8 cellular contexts compared by ENCODE assay signal in genomic region chr18:57630002-57630758, GRCh38. TPM values are rescaled to one million over a fixed set of nuclear protein-coding genes. Genes with fewer than 3 reads are reported as not detected.
DNase-seq lines count a peak whose midpoint lies in the region; ATAC-seq and TF ChIP-seq lines count a peak whose summit lies in the region.

No MANE protein-coding gene starts in this region.

- no peaks in the 10 kb centered on the region for H3K23me2 ChIP-seq in H9 (ENCODE audit: insufficient read length, low read depth, low read length, poor library complexity, severe bottlenecking)

- H2BK120ac ChIP-seq in H9 (ENCODE audit: low read depth, low read length, poor library complexity, severe bottlenecking): no peak overlapping the region

- peak overlapping the region; percentile 85 for H3K4me3 ChIP-seq in Loucy (ENCODE audit: low read length, poor library complexity, severe bottlenecking)
- peak overlapping the region; percentile 53 for H3K4me3 ChIP-seq in RWPE2 (ENCODE audit: severe bottlenecking)

- DNase-seq in G401 (ENCODE audit: low spot score) (peak; percentile 95), H9 (peak; percentile 95), RWPE2 (ENCODE audit: low spot score) (peak; percentile 90), fibroblast of the conjunctiva (ENCODE audit: low read depth) (peak; percentile 91), nephron progenitor cell (peak; percentile 84)
- peak; percentile 98 for DNase-seq in activated effector memory CD4-positive, alpha-beta T cell treated with anti-CD3 and anti-CD28 coated beads, Interleukin-2, amount 50 U/mL, for 16 hours

- no peak overlapping the region for H3K14ac ChIP-seq in H9 (ENCODE audit: insufficient read depth, low read length)

- H3K4me1 ChIP-seq in H9 (ENCODE audit: insufficient read depth, low read length): no peaks in the 10 kb centered on the region; the same call in 1 of the 2 replicates
- peaks cover 17% of the 10 kb centered on the region for H3K4me1 ChIP-seq in Loucy (ENCODE audit: insufficient read depth, low read length, poor library complexity, severe bottlenecking)
- no peaks in the 10 kb centered on the region for H3K4me1 ChIP-seq in RWPE2 (ENCODE audit: insufficient read depth, poor library complexity, severe bottlenecking)

- H3K4me2 ChIP-seq in H9 (ENCODE audit: insufficient read depth, insufficient read length, low read length) (peak overlapping the region; percentile 30), Loucy (ENCODE audit: low read depth, low read length, poor library complexity, severe bottlenecking) (peak overlapping the region; percentile 82)

- H3T11ph ChIP-seq in H9 (ENCODE audit: low read length): no peak overlapping the region

- peak; percentile 94 for ATAC-seq in RWPE2 (ENCODE audit: low read depth)

- H4K5ac ChIP-seq in H9 (ENCODE audit: insufficient read length, low read depth, low read length): no peak overlapping the region

- no peaks in the 10 kb centered on the region for H4K20me1 ChIP-seq in H9 (ENCODE audit: control insufficient read depth, insufficient read depth, insufficient read length)
- no peaks in the 10 kb centered on the region for H4K20me1 ChIP-seq in Loucy (ENCODE audit: insufficient read depth, low read length, poor library complexity, severe bottlenecking)

- H3K27me3 ChIP-seq in H9 (ENCODE audit: insufficient read depth, low read length) (no peaks in the 10 kb centered on the region), Loucy (ENCODE audit: insufficient read depth, low read length, poor library complexity, severe bottlenecking) (no peaks in the 10 kb centered on the region), RWPE2 (ENCODE audit: insufficient read depth, poor library complexity, severe bottlenecking) (no peaks in the 10 kb centered on the region)

- H3K4ac ChIP-seq in H9 (ENCODE audit: low read depth, low read length): no peak overlapping the region

- no peaks in the 10 kb centered on the region for H3K9me2 ChIP-seq in Loucy (replicated peaks; ENCODE audit: low read depth, low read length)

- H2AK5ac ChIP-seq in H9 (ENCODE audit: insufficient read length, low read length): no peak overlapping the region

- H2AFZ ChIP-seq in H9 (ENCODE audit: low read length) (no peak overlapping the region), Loucy (ENCODE audit: low read length) (peak overlapping the region; percentile 95)

- no peaks in the 10 kb centered on the region for H3K36me3 ChIP-seq in Loucy (ENCODE audit: insufficient read depth, low read length)
- H3K36me3 ChIP-seq in RWPE2 (ENCODE audit: low read depth): no peaks in the 10 kb centered on the region

- H3K9ac ChIP-seq in H9 (ENCODE audit: extremely low read depth, insufficient read length, low read length): peak overlapping the region; percentile 27
- H3K9ac ChIP-seq in Loucy (ENCODE audit: low read depth, low read length, poor library complexity, severe bottlenecking): peak overlapping the region; percentile 71

- H2BK5ac ChIP-seq in H9 (ENCODE audit: insufficient read length, low read length): no peak overlapping the region

- no peaks in the 10 kb centered on the region for H3K27me3 Mint-ChIP-seq in H9 (ENCODE audit: low read depth)
- no peaks in the 10 kb centered on the region for H3K27me3 Mint-ChIP-seq in nephron progenitor cell (ENCODE audit: low read depth, poor library complexity)
- no peaks in the 10 kb centered on the region for H3K27me3 Mint-ChIP-seq in stimulated activated naive CD8-positive, alpha-beta T cell treated with anti-CD3 and anti-CD28 coated beads, Interleukin-15, Interleukin-2, amounts not matched to agents 100 ng/mL and 50 ng/mL, for 24 hours

- H2BK20ac ChIP-seq in H9 (ENCODE audit: low read depth, low read length, poor library complexity, severe bottlenecking): no peak overlapping the region

- TF ChIP-seq CTCF in H9 (conservative IDR thresholded peaks at IDR 0.05): peak; percentile 77
- peak; percentile 75 for TF ChIP-seq CTCF in Loucy (conservative IDR thresholded peaks at IDR 0.05; ENCODE audit: low read length)
- peak; percentile 89 for TF ChIP-seq CTCF in RWPE2 (IDR thresholded peaks at IDR 0.05; ENCODE audit: poor library complexity, severe bottlenecking)
- TF ChIP-seq CTCF in nephron progenitor cell (IDR thresholded peaks at IDR 0.05): peak; percentile 50

- H3K4me1 Mint-ChIP-seq in H9 (peaks cover 9 to 13% of the 10 kb centered on the region in 2 experiments), nephron progenitor cell (peaks cover 20% of the 10 kb centered on the region)
- peaks cover 25% of the 10 kb centered on the region for H3K4me1 Mint-ChIP-seq in stimulated activated naive CD8-positive, alpha-beta T cell treated with anti-CD3 and anti-CD28 coated beads, Interleukin-15, Interleukin-2, amounts not matched to agents 100 ng/mL and 50 ng/mL, for 24 hours (ENCODE audit: low read depth)

- H4K91ac ChIP-seq in H9 (ENCODE audit: insufficient read length, low read depth, low read length): no peak overlapping the region

- H3K79me2 ChIP-seq in H9 (ENCODE audit: insufficient read depth, low read length) (no peaks in the 10 kb centered on the region), Loucy (ENCODE audit: insufficient read depth, low read length) (0 out of 2 replicates have a peak, but pooled peaks cover 8% of the 10 kb centered on the region)

- H2BK15ac ChIP-seq in H9 (ENCODE audit: low read depth, low read length): no peak overlapping the region

- no peak overlapping the region for H3K56ac ChIP-seq in H9 (ENCODE audit: insufficient read length, low read depth, low read length)

- in situ Hi-C loops in G401 (cut with HindIII; ENCODE audit: low sequenced_read_pairs): no loop called here

- H3K23ac ChIP-seq in H9 (ENCODE audit: insufficient read length, low read depth, low read length): no peak overlapping the region

- H3K4me3 Mint-ChIP-seq in H9 (peak overlapping the region; percentile 89 to 94), nephron progenitor cell (peak overlapping the region; percentile 96)
- H3K4me3 Mint-ChIP-seq in stimulated activated naive CD8-positive, alpha-beta T cell treated with anti-CD3 and anti-CD28 coated beads, Interleukin-15, Interleukin-2, amounts not matched to agents 100 ng/mL and 50 ng/mL, for 24 hours: peak overlapping the region; percentile 94

- H2BK12ac ChIP-seq in H9 (ENCODE audit: insufficient read length, low read depth, low read length): no peak overlapping the region

- H3K27ac Mint-ChIP-seq in H9: peak overlapping the region; percentile 78 to 98 (median 88); a peak in 6 of 7 replicates
- peak overlapping the region; percentile 75 for H3K27ac Mint-ChIP-seq in nephron progenitor cell
- H3K27ac Mint-ChIP-seq in stimulated activated naive CD8-positive, alpha-beta T cell treated with anti-CD3 and anti-CD28 coated beads, Interleukin-15, Interleukin-2, amounts not matched to agents 100 ng/mL and 50 ng/mL, for 24 hours: peak overlapping the region; percentile 97

- H3K9me3 Mint-ChIP-seq in H9: peaks cover 3 to 4% of the 10 kb centered on the region in 2 experiments; a peak in 3 of 5 replicates
- peaks cover 13% of the 10 kb centered on the region for H3K9me3 Mint-ChIP-seq in nephron progenitor cell
- H3K9me3 Mint-ChIP-seq in stimulated activated naive CD8-positive, alpha-beta T cell treated with anti-CD3 and anti-CD28 coated beads, Interleukin-15, Interleukin-2, amounts not matched to agents 100 ng/mL and 50 ng/mL, for 24 hours: no peaks in the 10 kb centered on the region

- no peaks in the 10 kb centered on the region for H3K79me1 ChIP-seq in H9 (ENCODE audit: insufficient read depth, low read depth, low read length, poor library complexity, severe bottlenecking)

- H3K36me3 Mint-ChIP-seq in H9 (ENCODE audit: insufficient read depth in 1 of 3, low read depth in 3 of 3) (peaks cover 5 to 9% (median 6%) of the 10 kb centered on the region in 3 experiments), nephron progenitor cell (ENCODE audit: low read depth) (peaks cover 11% of the 10 kb centered on the region)
- peaks cover 4% of the 10 kb centered on the region for H3K36me3 Mint-ChIP-seq in stimulated activated naive CD8-positive, alpha-beta T cell treated with anti-CD3 and anti-CD28 coated beads, Interleukin-15, Interleukin-2, amounts not matched to agents 100 ng/mL and 50 ng/mL, for 24 hours (ENCODE audit: low read depth)

- H3F3A ChIP-seq in Loucy (ENCODE audit: low read depth): peaks cover 7% of the 10 kb centered on the region; the same call in 1 of the 2 replicates

- no peak overlapping the region for H4K8ac ChIP-seq in H9 (replicated peaks; ENCODE audit: insufficient read length, low read depth, low read length)

- no CpG with 5 or more reads among the region's 52 CpGs for WGBS in H9 (ENCODE audit: extremely low coverage, insufficient read length, low lambda C conversion rate)

- no peaks in the 10 kb centered on the region for H3K9me3 ChIP-seq in H9 (ENCODE audit: control insufficient read depth, low read depth, low read length)
- H3K9me3 ChIP-seq in Loucy (ENCODE audit: insufficient read depth, low read depth, low read length): no peaks in the 10 kb centered on the region
- no peaks in the 10 kb centered on the region for H3K9me3 ChIP-seq in RWPE2 (ENCODE audit: severe bottlenecking)

- H3K27ac ChIP-seq in H9 (ENCODE audit: insufficient read length, low read depth, low read length) (no peak overlapping the region), RWPE2 (ENCODE audit: poor library complexity, severe bottlenecking) (peak overlapping the region; percentile 43)

- H3K18ac ChIP-seq in H9 (ENCODE audit: insufficient read length, low read depth, low read length): peak overlapping the region; percentile 35

RNA-seq across cellular contexts. Expression of gene NARS1, which starts 8.5 kb away (rescaled TPM):
- total RNA-seq in G401 (2014; rRNA removed; shearing (Covaris generic)): 180 and 222 TPM in 2 replicates
- total RNA-seq in H9 (2021): 143 and 148 TPM in 2 replicates

RNA-seq across cellular contexts. Expression of gene FECH, which starts 43.7 kb away (rescaled TPM):
- 84.7 and 129 TPM in 2 replicates for total RNA-seq in G401 (2014; rRNA removed; shearing (Covaris generic))
- total RNA-seq in H9 (2021): 24.1 and 24.8 TPM in 2 replicates
